33 cellular contexts compared by ENCODE assay signal in genomic region chr17:22512057-22512456, GRCh38.
DNase-seq lines count a peak whose midpoint lies in the region; ATAC-seq and TF ChIP-seq lines count a peak whose summit lies in the region.
"Had no signal": no experiment of that assay in that cellular context is flagged by ENCODE, and none has a peak within 500 bp of the region (broad histone marks: within the 10 kb centered on the region; RNA-seq: fewer than 3 reads in every experiment).

No MANE protein-coding gene starts in this region.

- no peaks in the 10 kb centered on the region for H3K4me1 Mint-ChIP-seq in osteocyte (ENCODE audit: unreplicated experiment)
- H3K4me1 Mint-ChIP-seq: B cell; CD14-positive monocyte; CD4-positive, alpha-beta memory T cell; CD4-positive, CD25-positive, alpha-beta regulatory T cell; CD8-positive, alpha-beta memory T cell had no signal

- DNase-seq in right atrium auricular region (ENCODE audit: low spot score) (peak; percentile 7), Right ventricle myocardium superior (no peak), esophagus muscularis mucosa (ENCODE audit: extremely low spot score) (peak; percentile 19), osteocyte (ENCODE audit: extremely low spot score, unreplicated experiment) (peak; percentile 51), SKM-1 treated with dmso at 0.1 percent for 144 hours (lab: John Stamatoyannopoulos, UW; ENCODE audit: unreplicated experiment) (no peak)
- DNase-seq in stimulated activated naive CD4-positive, alpha-beta T cell (lab: John Stamatoyannopoulos, UW), result no peak
- DNase-seq: 8988T; ACHN; AML-193; BE2C; C1 segment of cervical spinal cord; Caco-2; Calu3; CD4-positive, alpha-beta memory T cell; CD4-positive, alpha-beta T cell; CD4-positive, CD25-positive, alpha-beta regulatory T cell; CD8-positive, alpha-beta memory T cell; CD8-positive, alpha-beta T cell; COR-L47; DMS 273 treated with DMSO at 0.1 percent for 48 hours; DMS153; DMS53; DMS79; DMS79 treated with DMSO at 0.1 percent for 48 hours; DND-41; EL had no signal

- H3K9me3 Mint-ChIP-seq in osteocyte (ENCODE audit: unreplicated experiment), result peaks cover 34% of the 10 kb centered on the region

- no peaks in the 10 kb centered on the region for H3K36me3 ChIP-seq in right atrium auricular region
- no peaks in the 10 kb centered on the region for H3K36me3 ChIP-seq in esophagus muscularis mucosa
- H3K36me3 ChIP-seq: BE2C; BLaER1; BLaER1 treated with 17β-estradiol and CSF1 and Interleukin-3, amounts not matched to agents 10 nM and 100 nM had no signal

- no peak overlapping the region for H3K4me3 Mint-ChIP-seq in osteocyte (ENCODE audit: unreplicated experiment)
- H3K4me3 Mint-ChIP-seq: B cell; CD14-positive monocyte; CD4-positive, alpha-beta memory T cell; CD4-positive, alpha-beta T cell; CD4-positive, CD25-positive, alpha-beta regulatory T cell; CD8-positive, alpha-beta memory T cell; CD8-positive, alpha-beta T cell had no signal

- H3K4me1 ChIP-seq in right atrium auricular region (no peaks in the 10 kb centered on the region), esophagus muscularis mucosa (no peaks in the 10 kb centered on the region)
- H3K4me1 ChIP-seq: A549, BE2C, Caco-2 had no signal

- WGBS in esophagus muscularis mucosa, result 67% methylated on average over 3 of the region's 3 CpGs

- no peak for TF ChIP-seq POLR2A in esophagus muscularis mucosa (IDR thresholded peaks at IDR 0.05; ENCODE audit: low read depth)

- H3K27ac ChIP-seq in right atrium auricular region (no peak overlapping the region), esophagus muscularis mucosa (replicated peaks in 1 of 4) (no peak overlapping the region)
- H3K27ac ChIP-seq: 22Rv1; A549; BLaER1; BLaER1 treated with 17β-estradiol and CSF1 and Interleukin-3, amounts not matched to agents 10 nM and 100 nM; C4-2B had no signal

- no peak overlapping the region for H3K27ac Mint-ChIP-seq in osteocyte (ENCODE audit: unreplicated experiment)
- H3K27ac Mint-ChIP-seq: B cell; CD14-positive monocyte; CD4-positive, alpha-beta memory T cell; CD4-positive, alpha-beta T cell; CD4-positive, CD25-positive, alpha-beta regulatory T cell; CD8-positive, alpha-beta memory T cell; CD8-positive, alpha-beta T cell had no signal

- no peaks in the 10 kb centered on the region for H3K27me3 Mint-ChIP-seq in osteocyte (ENCODE audit: unreplicated experiment)
- H3K27me3 Mint-ChIP-seq: B cell; CD4-positive, alpha-beta memory T cell; CD4-positive, alpha-beta T cell; CD4-positive, CD25-positive, alpha-beta regulatory T cell had no signal

- no peak for TF ChIP-seq EP300 in esophagus muscularis mucosa (IDR thresholded peaks at IDR 0.05)

- TF ChIP-seq CTCF in right atrium auricular region (IDR thresholded peaks at IDR 0.05) (no peak), esophagus muscularis mucosa (IDR thresholded peaks at IDR 0.05) (no peak), osteocyte (IDR thresholded peaks at IDR 0.05) (no peak)

- intact Hi-C loops in Right ventricle myocardium superior (cut with DNase I) (no loop called here), esophagus muscularis mucosa (cut with DNase I) (no loop called here)

- H3K27me3 ChIP-seq in right atrium auricular region, result no peaks in the 10 kb centered on the region
- peaks cover 0 to 7% (median 0%) of the 10 kb centered on the region in 4 donors for H3K27me3 ChIP-seq in esophagus muscularis mucosa
- H3K27me3 ChIP-seq: BE2C; BLaER1; BLaER1 treated with 17β-estradiol and CSF1 and Interleukin-3, amounts not matched to agents 10 nM and 100 nM had no signal

- H3K9me3 ChIP-seq in right atrium auricular region (no peaks in the 10 kb centered on the region), esophagus muscularis mucosa (peaks cover 0 to 6% (median 0%) of the 10 kb centered on the region in 4 donors)
- H3K9me3 ChIP-seq: A549; BE2C; BLaER1; BLaER1 treated with 17β-estradiol and CSF1 and Interleukin-3, amounts not matched to agents 10 nM and 100 nM had no signal

- no peak for ATAC-seq in Right ventricle myocardium superior (ENCODE audit: poor library complexity)
- ATAC-seq: A549; CD8-positive, alpha-beta T cell had no signal

- no peaks in the 10 kb centered on the region for H3K36me3 Mint-ChIP-seq in osteocyte (ENCODE audit: unreplicated experiment)
- H3K36me3 Mint-ChIP-seq: CD14-positive monocyte; CD4-positive, alpha-beta memory T cell; CD4-positive, CD25-positive, alpha-beta regulatory T cell; CD8-positive, alpha-beta memory T cell; CD8-positive, alpha-beta T cell had no signal

- H3K4me3 ChIP-seq in right atrium auricular region (no peak overlapping the region), esophagus muscularis mucosa (no peak overlapping the region)
- H3K4me3 ChIP-seq: A549; BLaER1; BLaER1 treated with 17β-estradiol and CSF1 and Interleukin-3, amounts not matched to agents 10 nM and 100 nM had no signal

Comparison
In these comparisons a context has a peak if more than half of its experiments do, and no peak if none do; other contexts are left out.
1. DNase-seq: peak in right atrium auricular region (single experiment), esophagus muscularis mucosa (single experiment) and osteocyte (single experiment); none in Right ventricle myocardium superior (single experiment), SKM-1 treated with dmso at 0.1 percent for 144 hours (single experiment) and stimulated activated naive CD4-positive, alpha-beta T cell (0 of 6).